12 cellular contexts compared by ENCODE assay signal in the genomic region with DNA sequence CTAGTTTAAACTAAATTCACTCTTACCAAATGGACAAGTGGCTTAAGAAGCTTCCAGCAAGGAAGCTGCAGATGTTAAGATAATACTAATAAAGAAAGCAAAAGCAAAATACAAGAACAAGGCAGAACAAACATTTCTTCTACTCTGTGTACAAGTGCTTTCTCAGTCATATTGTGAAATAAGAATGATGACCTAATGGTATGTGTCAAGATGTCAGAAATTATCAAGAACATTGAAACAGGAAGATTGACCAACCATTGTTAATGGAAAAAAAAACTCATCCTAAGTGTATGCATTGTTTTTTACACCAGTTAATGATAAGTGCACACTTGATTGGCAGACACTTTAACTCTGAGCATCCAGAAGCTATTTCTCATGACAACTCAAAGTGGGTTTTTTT.
DNase-seq lines count a peak whose midpoint lies in the region; ATAC-seq and TF ChIP-seq lines count a peak whose summit lies in the region.
"Had no signal": no experiment of that assay in that cellular context is flagged by ENCODE, and none has a peak within 500 bp of the region (broad histone marks: within the 10 kb centered on the region; RNA-seq: fewer than 3 reads in every experiment).

No MANE protein-coding gene starts in this region.

- H3K4me1 ChIP-seq in esophagus muscularis mucosa (peaks cover 0 to 11% (median 0%) of the 10 kb centered on the region in 4 donors), colonic mucosa (no peaks in the 10 kb centered on the region)

- TF ChIP-seq CTCF in cardiac fibroblast (IDR thresholded peaks at IDR 0.05; ENCODE audit: low read depth, low read length) (no peak), esophagus muscularis mucosa (IDR thresholded peaks at IDR 0.05) (no peak), colonic mucosa (IDR thresholded peaks at IDR 0.05) (no peak)

- H3K9me3 ChIP-seq in esophagus muscularis mucosa, result peaks cover 0 to 5% (median 0%) of the 10 kb centered on the region in 4 donors
- H3K9me3 ChIP-seq in colonic mucosa, result no peaks in the 10 kb centered on the region

- H3K36me3 ChIP-seq in esophagus muscularis mucosa (no peaks in the 10 kb centered on the region), colonic mucosa (no peaks in the 10 kb centered on the region)
- H3K36me3 ChIP-seq: BLaER1 treated with 17β-estradiol and CSF1 and Interleukin-3, amounts not matched to agents 10 nM and 100 nM had no signal

- DNase-seq in cardiac fibroblast (ENCODE audit: low read depth in 2 of 2), result peak; percentile 37 to 43
- DNase-seq in dermis blood vessel endothelial cell, result no peak
- no peak for DNase-seq in LoVo (ENCODE audit: low spot score)
- no peak for DNase-seq in esophagus muscularis mucosa (ENCODE audit: extremely low spot score)
- DNase-seq in colonic mucosa, result no peak
- DNase-seq: NCI-H1105 treated with DMSO at 0.1 percent for 48 hours, right cardiac atrium had no signal

- no peak overlapping the region for H3K27ac ChIP-seq in esophagus muscularis mucosa (replicated peaks in 1 of 4)
- H3K27ac ChIP-seq in colonic mucosa, result no peak overlapping the region
- H3K27ac ChIP-seq: BLaER1 treated with 17β-estradiol and CSF1 and Interleukin-3, amounts not matched to agents 10 nM and 100 nM had no signal

- H3K4me3 ChIP-seq in cardiac fibroblast (replicated peaks in 1 of 2; ENCODE audit: low read depth in 2 of 2, low read length in 2 of 2), result no peak overlapping the region
- no peak overlapping the region for H3K4me3 ChIP-seq in esophagus muscularis mucosa
- no peak overlapping the region for H3K4me3 ChIP-seq in colonic mucosa
- H3K4me3 ChIP-seq: BLaER1 treated with 17β-estradiol and CSF1 and Interleukin-3, amounts not matched to agents 10 nM and 100 nM had no signal

- ATAC-seq in GM18498 (IDR thresholded peaks at IDR 0.05; ENCODE audit: unreplicated experiment) (peak; percentile 64), GM21360 (IDR thresholded peaks at IDR 0.05; ENCODE audit: unreplicated experiment) (peak; percentile 85), HG03064 (IDR thresholded peaks at IDR 0.05; ENCODE audit: low read depth, unreplicated experiment) (peak; percentile 69)
- ATAC-seq: activated T-helper 17 cell treated with anti-CD3 and anti-CD28 coated beads, Interleukin-2, amount 50 U/mL, for 72 hours had no signal

- no peaks in the 10 kb centered on the region for H3K27me3 ChIP-seq in esophagus muscularis mucosa
- no peaks in the 10 kb centered on the region for H3K27me3 ChIP-seq in colonic mucosa
- H3K27me3 ChIP-seq: BLaER1 treated with 17β-estradiol and CSF1 and Interleukin-3, amounts not matched to agents 10 nM and 100 nM had no signal

- TF ChIP-seq POLR2A in esophagus muscularis mucosa (IDR thresholded peaks at IDR 0.05; ENCODE audit: low read depth), result no peak

- no peak for TF ChIP-seq EP300 in esophagus muscularis mucosa (IDR thresholded peaks at IDR 0.05)

- intact Hi-C loops in esophagus muscularis mucosa (cut with DNase I) (no loop called here), colonic mucosa (cut with DNase I) (no loop called here)

- no peak overlapping the region for H3K9ac ChIP-seq in colonic mucosa (ENCODE audit: low read depth in 2 of 2, low read length in 2 of 2)
- H3K9ac ChIP-seq: BLaER1 treated with 17β-estradiol and CSF1 and Interleukin-3, amounts not matched to agents 10 nM and 100 nM had no signal

Comparison
In these comparisons a context has a peak if more than half of its experiments do, and no peak if none do; other contexts are left out.
1. DNase-seq: peak in cardiac fibroblast (2 of 2); none in dermis blood vessel endothelial cell (single experiment), LoVo (single experiment), esophagus muscularis mucosa (single experiment) and colonic mucosa (single experiment).
2. Peak in every context shown above with its lines, with median percentiles within 50 percentile points of each other: ATAC-seq.